In the genomic region with DNA sequence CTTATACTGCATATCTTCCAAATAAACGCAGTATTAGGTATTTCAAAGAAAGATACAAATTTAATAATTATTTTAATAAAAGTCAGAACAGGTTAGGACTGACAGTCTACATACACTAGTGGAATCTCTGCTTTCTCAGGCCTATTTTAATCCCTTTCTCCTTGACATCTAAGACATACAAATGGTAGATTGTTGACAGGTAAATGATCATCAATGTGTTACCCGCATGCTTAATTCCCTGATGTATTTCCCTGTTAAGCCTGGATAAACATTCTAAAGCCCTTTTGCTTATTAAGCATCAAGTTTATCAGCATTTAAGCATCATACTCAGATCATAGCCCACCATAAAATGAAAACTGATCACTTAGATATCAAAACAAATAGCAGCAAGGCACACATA, we compare ENCODE assay signal across 28 cellular contexts.
"Had no signal": no experiment of that assay in that cellular context is flagged by ENCODE, and none has a peak within 500 bp of the region (broad histone marks: within the 10 kb centered on the region; RNA-seq: fewer than 3 reads in every experiment).

No MANE protein-coding gene starts in this region.

- H3K4me3 ChIP-seq: stomach, suprapubic skin, testis, thoracic aorta, thyroid gland, tibial artery, tibial nerve, transverse colon, upper lobe of left lung, upper lobe of right lung, uterus, vagina had no signal

- H3K27ac Mint-ChIP-seq: stimulated activated effector memory CD8-positive, alpha-beta T cell treated with anti-CD3 and anti-CD28 coated beads, Interleukin-12 subunit alpha, Interleukin-12 subunit beta, amount 100 ng/mL, for 72 hours; stimulated activated memory B cell treated with anti-CD40 and anti-IgM and Interleukin-4, amounts not matched to agents 10 μg/mL and 1 μg/mL and 100 μg/mL, for 72 hours; stimulated activated naive B cell treated with anti-CD40 and anti-IgM and Interleukin-4, amounts not matched to agents 10 μg/mL and 1 μg/mL and 100 μg/mL, for 72 hours; stimulated activated naive CD8-positive, alpha-beta T cell treated with anti-CD3 and anti-CD28 coated beads, Interleukin-15, amount 100 ng/mL, for 72 hours; stimulated activated naive CD8-positive, alpha-beta T cell treated with anti-CD3 and anti-CD28 coated beads, Interleukin-15, Interleukin-2, amounts not matched to agents 100 ng/mL and 50 ng/mL, for 24 hours; type B pancreatic cell had no signal

- H3K36me3 Mint-ChIP-seq: stimulated activated effector memory CD8-positive, alpha-beta T cell treated with anti-CD3 and anti-CD28 coated beads, Interleukin-12 subunit alpha, Interleukin-12 subunit beta, amount 100 ng/mL, for 72 hours; stimulated activated memory B cell treated with anti-CD40 and anti-IgM and Interleukin-4, amounts not matched to agents 10 μg/mL and 1 μg/mL and 100 μg/mL, for 72 hours; stimulated activated naive B cell treated with anti-CD40 and anti-IgM and Interleukin-4, amounts not matched to agents 10 μg/mL and 1 μg/mL and 100 μg/mL, for 72 hours; type B pancreatic cell had no signal

- FAIRE-seq: urothelium cell line had no signal

- H3K9me3 Mint-ChIP-seq: stimulated activated naive B cell treated with anti-CD40 and anti-IgM and Interleukin-4, amounts not matched to agents 10 μg/mL and 1 μg/mL and 100 μg/mL, for 72 hours; stimulated activated naive CD8-positive, alpha-beta T cell treated with anti-CD3 and anti-CD28 coated beads, Interleukin-15, amount 100 ng/mL, for 72 hours; type B pancreatic cell had no signal

- H3K27ac ChIP-seq: stomach, suprapubic skin, testis, thoracic aorta, thyroid gland, tibial artery, tibial nerve, transverse colon, upper lobe of left lung, upper lobe of right lung, uterus, vagina had no signal

- H3K4me1 Mint-ChIP-seq: stimulated activated effector memory CD8-positive, alpha-beta T cell treated with anti-CD3 and anti-CD28 coated beads, Interleukin-12 subunit alpha, Interleukin-12 subunit beta, amount 100 ng/mL, for 72 hours; stimulated activated memory B cell treated with anti-CD40 and anti-IgM and Interleukin-4, amounts not matched to agents 10 μg/mL and 1 μg/mL and 100 μg/mL, for 72 hours; stimulated activated naive B cell treated with anti-CD40 and anti-IgM and Interleukin-4, amounts not matched to agents 10 μg/mL and 1 μg/mL and 100 μg/mL, for 72 hours; stimulated activated naive CD8-positive, alpha-beta T cell treated with anti-CD3 and anti-CD28 coated beads, Interleukin-15, amount 100 ng/mL, for 72 hours had no signal

- ATAC-seq: stimulated activated effector memory CD8-positive, alpha-beta T cell treated with anti-CD3 and anti-CD28 coated beads, Interleukin-12 subunit alpha, Interleukin-12 subunit beta, amount 100 ng/mL, for 72 hours; stimulated activated memory B cell treated with anti-CD40 and anti-IgM and Interleukin-4, amounts not matched to agents 10 μg/mL and 1 μg/mL and 100 μg/mL, for 72 hours; stimulated activated naive B cell treated with anti-CD40 and anti-IgM and Interleukin-4, amounts not matched to agents 10 μg/mL and 1 μg/mL and 100 μg/mL, for 72 hours; stimulated activated naive CD8-positive, alpha-beta T cell treated with anti-CD3 and anti-CD28 coated beads, Interleukin-15, amount 100 ng/mL, for 72 hours; stimulated activated naive CD8-positive, alpha-beta T cell treated with anti-CD3 and anti-CD28 coated beads, Interleukin-15, Interleukin-2, amounts not matched to agents 100 U/mL and 50 U/mL, for 24 hours; upper lobe of right lung had no signal

- DNase-seq: stimulated activated CD4-positive, alpha-beta T cell treated with anti-CD3 and anti-CD28 coated beads, Interleukin-2, amount 100 ng/mL, for 48 hours; stimulated activated CD4-positive, alpha-beta T cell treated with anti-CD3 and anti-CD28 coated beads, Interleukin-4, amount 100 ng/mL, for 1 hour; stimulated activated CD4-positive, alpha-beta T cell treated with anti-CD3 and anti-CD28 coated beads, Interleukin-4, amount 100 ng/mL, for 24 hours; stimulated activated CD4-positive, alpha-beta T cell treated with anti-CD3 and anti-CD28 coated beads, Interleukin-4, amount 100 ng/mL, for 4 hours; stimulated activated CD8-positive, alpha-beta memory T cell treated with anti-CD3 and anti-CD28 coated beads, Interleukin-4, amount 100 ng/mL, for 48 hours; stimulated activated naive B cell treated with anti-CD40 and anti-IgM and Interleukin-4, amounts not matched to agents 10 μg/mL and 1 μg/mL and 100 μg/mL, for 72 hours; stimulated activated naive CD4-positive, alpha-beta T cell treated with Interleukin-2 at 50 U/mL for 16 hours; stimulated activated naive CD8-positive, alpha-beta T cell treated with anti-CD3 and anti-CD28 coated beads, Interleukin-15, amount 100 ng/mL, for 72 hours; stimulated activated naive CD8-positive, alpha-beta T cell treated with anti-CD3 and anti-CD28 coated beads, Interleukin-15, Interleukin-2, amounts not matched to agents 100 U/mL and 50 U/mL, for 24 hours; stomach; substantia nigra; testis; thyroid gland; tibial artery; transverse colon; trophoblast cell; upper lobe of left lung; upper lobe of right lung; uterus had no signal

- H3K27me3 Mint-ChIP-seq: stimulated activated memory B cell treated with anti-CD40 and anti-IgM and Interleukin-4, amounts not matched to agents 10 μg/mL and 1 μg/mL and 100 μg/mL, for 72 hours; stimulated activated naive B cell treated with anti-CD40 and anti-IgM and Interleukin-4, amounts not matched to agents 10 μg/mL and 1 μg/mL and 100 μg/mL, for 72 hours; stimulated activated naive CD8-positive, alpha-beta T cell treated with anti-CD3 and anti-CD28 coated beads, Interleukin-15, amount 100 ng/mL, for 72 hours; stimulated activated naive CD8-positive, alpha-beta T cell treated with anti-CD3 and anti-CD28 coated beads, Interleukin-15, Interleukin-2, amounts not matched to agents 100 ng/mL and 50 ng/mL, for 24 hours; type B pancreatic cell had no signal

- H3K36me3 ChIP-seq: stomach, suprapubic skin, thoracic aorta, thyroid gland, tibial artery, tibial nerve, transverse colon, upper lobe of left lung, upper lobe of right lung, uterus, vagina had no signal

- H3K27me3 ChIP-seq: stomach, suprapubic skin, testis, thyroid gland, tibial artery, tibial nerve, transverse colon, upper lobe of left lung, upper lobe of right lung, uterus, vagina had no signal

- H3K9me3 ChIP-seq: stomach, suprapubic skin, testis, thoracic aorta, thyroid gland, tibial artery, tibial nerve, transverse colon, upper lobe of left lung, upper lobe of right lung, uterus, vagina had no signal

- H3K4me3 Mint-ChIP-seq: stimulated activated effector memory CD8-positive, alpha-beta T cell treated with anti-CD3 and anti-CD28 coated beads, Interleukin-12 subunit alpha, Interleukin-12 subunit beta, amount 100 ng/mL, for 72 hours; stimulated activated memory B cell treated with anti-CD40 and anti-IgM and Interleukin-4, amounts not matched to agents 10 μg/mL and 1 μg/mL and 100 μg/mL, for 72 hours; stimulated activated naive B cell treated with anti-CD40 and anti-IgM and Interleukin-4, amounts not matched to agents 10 μg/mL and 1 μg/mL and 100 μg/mL, for 72 hours; stimulated activated naive CD8-positive, alpha-beta T cell treated with anti-CD3 and anti-CD28 coated beads, Interleukin-15, amount 100 ng/mL, for 72 hours; stimulated activated naive CD8-positive, alpha-beta T cell treated with anti-CD3 and anti-CD28 coated beads, Interleukin-15, Interleukin-2, amounts not matched to agents 100 ng/mL and 50 ng/mL, for 24 hours; type B pancreatic cell had no signal
